1 cellular context compared by ENCODE assay signal in genomic region chr19:7115721-7116120, GRCh38.
TF ChIP-seq lines count a peak whose summit lies in the region.

No MANE protein-coding gene starts in this region.

TF ChIP-seq in H1, 55 proteins besides CTCF, POLR2A, EP300 and RAD21 (continued from another document):
- TF ChIP-seq CHD7 (IDR thresholded peaks at IDR 0.05; ENCODE audit: insufficient replicate concordance, low read length), result no peak
- no peak for TF ChIP-seq TBP (IDR thresholded peaks at IDR 0.05; ENCODE audit: low read depth, low read length)
- TF ChIP-seq PHF8 (conservative IDR thresholded peaks at IDR 0.05; ENCODE audit: low read depth, low read length), result no peak
- no peak for TF ChIP-seq CTBP2 (IDR thresholded peaks at IDR 0.05; ENCODE audit: borderline replicate concordance, insufficient read depth, insufficient read length, low read length)
- no peak for TF ChIP-seq KDM1A (IDR thresholded peaks at IDR 0.05; ENCODE audit: borderline replicate concordance, low read length)
- TF ChIP-seq CREB1 (IDR thresholded peaks at IDR 0.05), result no peak
- no peak for TF ChIP-seq GTF2F1 (IDR thresholded peaks at IDR 0.05; ENCODE audit: borderline replicate concordance, low read depth, low read length)
- no peak for TF ChIP-seq BRCA1 (IDR thresholded peaks at IDR 0.05; ENCODE audit: low read depth, low read length)
- TF ChIP-seq SUZ12 (IDR thresholded peaks at IDR 0.05; ENCODE audit: low read length), result no peak
- no peak for TF ChIP-seq NRF1 (IDR thresholded peaks at IDR 0.05; ENCODE audit: low read depth, low read length)
- no peak for TF ChIP-seq ASH2L (IDR thresholded peaks at IDR 0.05; ENCODE audit: low read length)
- TF ChIP-seq KDM5A (IDR thresholded peaks at IDR 0.05; ENCODE audit: low read length), result no peak
- TF ChIP-seq FOSL1 (IDR thresholded peaks at IDR 0.05; ENCODE audit: insufficient read depth, low read depth, low read length), result no peak
- no peak for TF ChIP-seq KDM4A (IDR thresholded peaks at IDR 0.05; ENCODE audit: low read depth, low read length, severe bottlenecking)
